20 cellular contexts compared by ENCODE assay signal in the genomic region with DNA sequence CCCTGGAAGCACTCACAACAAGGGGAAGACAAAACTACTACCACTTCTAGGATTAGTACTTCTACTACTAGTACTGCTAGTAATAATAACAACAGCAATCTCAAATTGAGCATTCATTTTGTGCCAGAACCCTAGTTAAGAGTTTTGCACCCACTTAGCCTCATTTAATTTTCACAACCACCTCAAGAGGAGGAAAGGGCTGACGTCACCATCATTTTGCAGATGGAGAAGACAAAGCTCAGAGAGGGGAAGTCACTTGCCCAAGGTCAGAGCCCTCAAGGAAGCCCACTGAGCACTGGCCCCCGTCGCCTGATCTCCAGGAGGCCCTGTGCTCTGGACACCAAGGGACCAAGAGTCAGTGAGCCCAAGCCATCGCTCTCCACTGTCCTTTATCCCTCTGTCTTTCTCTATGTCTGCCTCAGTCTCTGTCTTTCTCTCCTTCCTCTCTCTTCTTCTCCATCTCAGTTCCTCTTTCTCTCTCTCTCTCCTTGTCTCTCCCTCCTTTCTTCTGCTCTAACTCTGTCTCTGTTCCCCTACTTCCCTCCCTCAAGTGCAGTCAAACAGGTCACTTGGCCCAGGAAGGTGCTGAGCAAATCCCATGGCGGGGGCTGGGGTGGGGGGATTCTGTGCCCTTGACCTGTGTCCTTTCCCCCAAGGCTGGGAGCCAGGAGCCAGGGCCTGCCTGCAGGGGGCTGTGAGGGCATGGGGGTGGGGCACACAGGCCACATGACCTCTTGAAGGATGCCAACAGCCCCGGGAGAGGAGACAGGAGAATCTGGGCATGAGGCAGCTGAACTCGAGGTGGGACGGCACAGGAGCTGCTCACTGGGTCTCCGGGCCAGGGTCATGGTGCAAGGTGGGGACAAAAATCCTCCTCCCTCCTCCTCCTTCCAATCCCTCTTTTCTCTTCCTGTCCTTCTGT.
"Had no signal": no experiment of that assay in that cellular context is flagged by ENCODE, and none has a peak within 500 bp of the region (broad histone marks: within the 10 kb centered on the region; RNA-seq: fewer than 3 reads in every experiment).

No MANE protein-coding gene starts in this region.

- ATAC-seq: activated naive CD8-positive, alpha-beta T cell treated with anti-CD3 and anti-CD28 coated beads, Interleukin-2, amount 50 U/mL, for 24 hours; activated T-helper 17 cell treated with anti-CD3 and anti-CD28 coated beads, Interleukin-2, amount 50 U/mL, for 72 hours; effector memory CD8-positive, alpha-beta T cell; heart right ventricle; left colon; upper lobe of right lung had no signal

- H3K9me3 ChIP-seq: heart right ventricle, stomach, testis, upper lobe of right lung had no signal

- H3K36me3 ChIP-seq: heart right ventricle, stomach, upper lobe of right lung had no signal

- FAIRE-seq: frontal cortex, islet of Langerhans had no signal

- H3K9ac ChIP-seq: parathyroid adenoma had no signal

- H3K4me3 ChIP-seq: heart right ventricle, lung, stomach, testis, upper lobe of right lung had no signal

- H3K4me1 ChIP-seq: upper lobe of right lung had no signal

- H3K27me3 ChIP-seq: testis had no signal

- H2AFZ ChIP-seq: parathyroid adenoma had no signal

- H3K27ac ChIP-seq: epithelial cell of prostate, heart right ventricle, parathyroid adenoma, stomach, testis, upper lobe of right lung had no signal

- DNase-seq: activated CD4-positive, alpha-beta T cell treated with anti-CD3 and anti-CD28 coated beads, Interleukin-2, amount 50 U/mL, for 48 hours; activated CD4-positive, CD25-positive, alpha-beta regulatory T cell treated with anti-CD3 and anti-CD28 coated beads, Interleukin-2, amount 50 U/mL, for 72 hours; activated naive CD4-positive, alpha-beta T cell treated with anti-CD3 and anti-CD28 coated beads for 36 hours; activated naive CD8-positive, alpha-beta T cell treated with anti-CD3 and anti-CD28 coated beads, Interleukin-2, amount 50 U/mL, for 24 hours; aorta; cerebellar nuclear complex; effector memory CD8-positive, alpha-beta T cell; heart right ventricle; left colon; stimulated activated CD4-positive, alpha-beta T cell treated with anti-CD3 and anti-CD28 coated beads, Interleukin-12 subunit alpha, Interleukin-12 subunit beta, amount 100 ng/mL, for 4 hours; stimulated activated CD4-positive, alpha-beta T cell treated with anti-CD3 and anti-CD28 coated beads, Interleukin-2, amount 100 ng/mL, for 24 hours; stomach; testis; upper lobe of right lung had no signal

- H3K79me2 ChIP-seq: parathyroid adenoma had no signal
